9 cellular contexts compared by ENCODE assay signal in genomic region chr20:4951299-4951698, GRCh38. TPM values are rescaled to one million over a fixed set of nuclear protein-coding genes. Genes with fewer than 3 reads are reported as not detected.
DNase-seq lines count a peak whose midpoint lies in the region; ATAC-seq, FAIRE-seq and TF ChIP-seq lines count a peak whose summit lies in the region.
"Had no signal": no experiment of that assay in that cellular context is flagged by ENCODE, and none has a peak within 500 bp of the region (broad histone marks: within the 10 kb centered on the region; RNA-seq: fewer than 3 reads in every experiment).

No MANE protein-coding gene starts in this region.

- peak; percentile 65 for DNase-seq in AG08396 (ENCODE audit: low spot score)
- no peak for DNase-seq in RWPE2 (ENCODE audit: low spot score)
- DNase-seq in fibroblast of the aortic adventitia (ENCODE audit: low read depth), result peak; percentile 93
- DNase-seq in occipital lobe (lab: John Stamatoyannopoulos, UW), result peak; percentile 49
- no peak for DNase-seq in NCI-H345 treated with DMSO at 0.1 percent for 48 hours (lab: John Stamatoyannopoulos, UW; ENCODE audit: unreplicated experiment)
- DNase-seq in HEK293T (ENCODE audit: extremely low spot score), result no peak
- DNase-seq in D721Med (ENCODE audit: insufficient read length, low spot score), result no peak
- DNase-seq: kidney had no signal

- no peak for TF ChIP-seq CTCF in RWPE2 (IDR thresholded peaks at IDR 0.05; ENCODE audit: poor library complexity, severe bottlenecking)
- TF ChIP-seq CTCF in fibroblast of the aortic adventitia (IDR thresholded peaks at IDR 0.05; ENCODE audit: insufficient read depth, low read length), result no peak
- TF ChIP-seq CTCF in D721Med (IDR thresholded peaks at IDR 0.05; ENCODE audit: insufficient read depth, missing control alignments), result no peak

- ATAC-seq in RWPE2 (ENCODE audit: low read depth), result peak; percentile 96
- no peak for ATAC-seq in HG03378 (IDR thresholded peaks at IDR 0.05; ENCODE audit: unreplicated experiment)

- H3K36me3 ChIP-seq in RWPE2 (ENCODE audit: low read depth), result peaks cover 5% of the 10 kb centered on the region; the same call in 1 of the 2 replicates

- peak overlapping the region; percentile 24 for H3K27ac ChIP-seq in RWPE2 (ENCODE audit: poor library complexity, severe bottlenecking)

- FAIRE-seq in D721Med (lab: Jason Lieb, UNC), result no peak
- FAIRE-seq: kidney had no signal

- peaks cover 12% of the 10 kb centered on the region for H3K4me1 ChIP-seq in RWPE2 (ENCODE audit: insufficient read depth, poor library complexity, severe bottlenecking)

- CTCF ChIA-PET in HEK293T (lab: Yijun Ruan, JAX), result no interaction called here

- H3K9me3 ChIP-seq in RWPE2 (ENCODE audit: severe bottlenecking), result peaks cover 3% of the 10 kb centered on the region

- POLR2A ChIA-PET in HEK293T (lab: Yijun Ruan, JAX), result no interaction called here

- H3K4me3 ChIP-seq in RWPE2 (ENCODE audit: severe bottlenecking) (no peak overlapping the region), fibroblast of the aortic adventitia (ENCODE audit: low read depth, low read length) (no peak overlapping the region)

- no peaks in the 10 kb centered on the region for H3K27me3 ChIP-seq in RWPE2 (ENCODE audit: insufficient read depth, poor library complexity, severe bottlenecking)

TF ChIP-seq in HEK293T, 16 proteins besides CTCF, POLR2A, EP300 and RAD21:
- no peak for TF ChIP-seq BHLHE40 (IDR thresholded peaks at IDR 0.05; ENCODE audit: borderline replicate concordance)
- no peak for TF ChIP-seq FOXA1 (IDR thresholded peaks at IDR 0.05)
- TF ChIP-seq ARNT (IDR thresholded peaks at IDR 0.05), result no peak
- TF ChIP-seq TARDBP (IDR thresholded peaks at IDR 0.05), result no peak
- TF ChIP-seq LEF1 (IDR thresholded peaks at IDR 0.05; ENCODE audit: borderline replicate concordance), result no peak
- no peak for TF ChIP-seq CTBP1 (IDR thresholded peaks at IDR 0.05; ENCODE audit: borderline replicate concordance)
- no peak for TF ChIP-seq NFRKB (IDR thresholded peaks at IDR 0.05)

RNA-seq across cellular contexts. Expression of gene SLC23A2, which starts 50.0 kb away (rescaled TPM):
- total RNA-seq in fibroblast of the aortic adventitia (ENCODE audit: low replicate concordance) (8.9 and 24.6 TPM in 2 replicates), occipital lobe (52.9 TPM)

Comparison
In these comparisons a context has a peak if more than half of its experiments do, and no peak if none do; other contexts are left out.
1. DNase-seq: peak in AG08396 (single experiment), fibroblast of the aortic adventitia (single experiment) and occipital lobe (single experiment); none in RWPE2 (single experiment), NCI-H345 treated with DMSO at 0.1 percent for 48 hours (single experiment), HEK293T (single experiment) and D721Med (single experiment).